1 cellular context compared by ENCODE assay signal in genomic region chr5:176844706-176845391, GRCh38.
TF ChIP-seq lines count a peak whose summit lies in the region.

No MANE protein-coding gene starts in this region.

TF ChIP-seq in HepG2, 621 proteins besides CTCF, POLR2A, EP300 and RAD21 (continued from another document):
- TF ChIP-seq ZNF841 (CRISPR knock-in tag; IDR thresholded peaks at IDR 0.05; ENCODE audit: borderline replicate concordance) (no peak), ZNF367 (CRISPR knock-in tag; IDR thresholded peaks at IDR 0.05; ENCODE audit: borderline replicate concordance) (no peak), ZBTB2 (CRISPR knock-in tag; IDR thresholded peaks at IDR 0.05; ENCODE audit: low read depth) (no peak), ZNF224 (CRISPR knock-in tag; IDR thresholded peaks at IDR 0.05) (no peak), KMT2B (CRISPR knock-in tag; IDR thresholded peaks at IDR 0.05) (no peak), PRPF4 (IDR thresholded peaks at IDR 0.05; ENCODE audit: low read depth, low read length, poor library complexity, severe bottlenecking) (no peak), NFE2L1 (CRISPR knock-in tag; IDR thresholded peaks at IDR 0.05; ENCODE audit: borderline replicate concordance) (no peak), KAT2B (IDR thresholded peaks at IDR 0.05; ENCODE audit: borderline replicate concordance, low read depth, low read length) (no peak), MXD3 (CRISPR knock-in tag; IDR thresholded peaks at IDR 0.05) (no peak), PTBP1 (IDR thresholded peaks at IDR 0.05; ENCODE audit: low read depth, low read length, poor library complexity, severe bottlenecking) (no peak), PATZ1 (CRISPR knock-in tag; IDR thresholded peaks at IDR 0.05) (no peak), HNRNPH1 (optimal IDR thresholded peaks at IDR 0.05; ENCODE audit: low read depth, low read length) (no peak), ZNF746 (CRISPR knock-in tag; IDR thresholded peaks at IDR 0.05) (no peak)
